ENCODE assay signal across 8 cellular contexts in genomic region chr3:121834079-121834730, GRCh38. TPM values are rescaled to one million over a fixed set of nuclear protein-coding genes. Genes with fewer than 3 reads are reported as not detected.
DNase-seq lines count a peak whose midpoint lies in the region; ATAC-seq and TF ChIP-seq lines count a peak whose summit lies in the region.

No MANE protein-coding gene starts in this region.

- H3K36me3 ChIP-seq in lung (ENCODE audit: control insufficient read depth in 2 of 2, insufficient read depth in 2 of 2, low read length in 2 of 2) (peaks cover 0 to 7% of the 10 kb centered on the region in 2 donors), upper lobe of left lung (peaks cover 0 to 9% (median 1%) of the 10 kb centered on the region in 4 donors)

- peaks cover 2% of the 10 kb centered on the region in 2 donors for H3K4me1 ChIP-seq in lung (ENCODE audit: control insufficient read depth in 2 of 2, insufficient read depth in 2 of 2, low read length in 2 of 2)
- H3K4me1 ChIP-seq in upper lobe of left lung, result peaks cover 12 to 22% (median 17%) of the 10 kb centered on the region in 4 donors

- H3K9me3 ChIP-seq in lung (ENCODE audit: control insufficient read depth in 2 of 2, insufficient read depth in 1 of 2, low read length in 1 of 2) (no peaks in the 10 kb centered on the region), upper lobe of left lung (no peaks in the 10 kb centered on the region)

- H3K27ac Mint-ChIP-seq in activated naive CD4-positive, alpha-beta T cell treated with anti-CD3 and anti-CD28 coated beads, Interleukin-2, amount 10 ng/mL, durations not matched to agents 7 days and 5 days, result peak overlapping the region; percentile 93

- ATAC-seq in lung (ENCODE audit: insufficient read depth, low FRiP score), result no peak
- ATAC-seq in upper lobe of left lung (ENCODE audit: low FRiP score in 2 of 2), result peak in 1 of 2 donors; percentile 6

- peak overlapping the region; percentile 91 for H3K4me3 Mint-ChIP-seq in activated naive CD4-positive, alpha-beta T cell treated with anti-CD3 and anti-CD28 coated beads, Interleukin-2, amount 10 ng/mL, durations not matched to agents 7 days and 5 days

- CTCF ChIA-PET in activated naive CD4-positive, alpha-beta T cell treated with anti-CD3 and anti-CD28 coated beads, Interleukin-2, amount 10 ng/mL, durations not matched to agents 7 days and 5 days (lab: Charles Lee), result interaction anchor here (0.9 kb wide), 1 partner anchor 267 kb away, joined by 4 read pairs; no protein-coding TSS in a partner anchor

- H3K27me3 ChIP-seq in lung (ENCODE audit: control insufficient read depth, insufficient read depth), result no peaks in the 10 kb centered on the region
- no peaks in the 10 kb centered on the region for H3K27me3 ChIP-seq in upper lobe of left lung

- DNase-seq in activated naive CD4-positive, alpha-beta T cell treated with anti-CD3 and anti-CD28 coated beads, Interleukin-2, amount 10 ng/mL, durations not matched to agents 7 days and 5 days, result no peak
- DNase-seq in activated naive CD4-positive, alpha-beta T cell treated with anti-CD3 and anti-CD28 coated beads, Interleukin-2, amount 50 U/mL, for 16 hours, result no peak
- DNase-seq in NOMO-1 treated with dmso at 0.1 percent for 144 hours (lab: John Stamatoyannopoulos, UW; ENCODE audit: unreplicated experiment), result peak; percentile 4
- DNase-seq in choroid plexus epithelial cell (ENCODE audit: low read depth), result peak; percentile 22
- no peak for DNase-seq in lung (ENCODE audit: low spot score)
- DNase-seq in upper lobe of left lung, result peak in 1 of 2 donors; percentile 5
- no peak for DNase-seq in NCI-H510A treated with DMSO at 0.1 percent for 48 hours (lab: John Stamatoyannopoulos, UW)
- no peak for DNase-seq in cerebellar nuclear complex (lab: John Stamatoyannopoulos, UW)

- 13 to 15% methylated on average over 18 of the region's 18 CpGs for whole genome bisulfite sequencing in lung, 2 donors
- 14 to 22% methylated on average over 18 of the region's 18 CpGs for WGBS in upper lobe of left lung, 2 donors

- H3K4me3 ChIP-seq in choroid plexus epithelial cell (ENCODE audit: low read depth, low read length) (peak overlapping the region; percentile 78), lung (peak overlapping the region; percentile 71), upper lobe of left lung (peak overlapping the region; percentile 65 to 82 (median 76))

- H3K9me3 Mint-ChIP-seq in activated naive CD4-positive, alpha-beta T cell treated with anti-CD3 and anti-CD28 coated beads, Interleukin-2, amount 10 ng/mL, durations not matched to agents 7 days and 5 days, result no peaks in the 10 kb centered on the region

- H3K27ac ChIP-seq in lung (ENCODE audit: low read depth in 1 of 2, low read length in 1 of 2) (peak overlapping the region in 1 of 2 donors; percentile 78), upper lobe of left lung (peak overlapping the region; percentile 82 to 90 (median 86))

- peaks cover 29% of the 10 kb centered on the region for H3K36me3 Mint-ChIP-seq in activated naive CD4-positive, alpha-beta T cell treated with anti-CD3 and anti-CD28 coated beads, Interleukin-2, amount 10 ng/mL, durations not matched to agents 7 days and 5 days

- no peak for TF ChIP-seq POLR2A in upper lobe of left lung (IDR thresholded peaks at IDR 0.05)

- H3K4me1 Mint-ChIP-seq in activated naive CD4-positive, alpha-beta T cell treated with anti-CD3 and anti-CD28 coated beads, Interleukin-2, amount 10 ng/mL, durations not matched to agents 7 days and 5 days, result peaks cover 47% of the 10 kb centered on the region

- H3K27me3 Mint-ChIP-seq in activated naive CD4-positive, alpha-beta T cell treated with anti-CD3 and anti-CD28 coated beads, Interleukin-2, amount 10 ng/mL, durations not matched to agents 7 days and 5 days, result no peaks in the 10 kb centered on the region

- TF ChIP-seq CTCF in choroid plexus epithelial cell (conservative IDR thresholded peaks at IDR 0.05; ENCODE audit: low read depth, low read length) (no peak), lung (IDR thresholded peaks at IDR 0.05; ENCODE audit: control extremely low read depth, extremely low read depth) (no peak), upper lobe of left lung (IDR thresholded peaks at IDR 0.05) (no peak)

- TF ChIP-seq EP300 in upper lobe of left lung (IDR thresholded peaks at IDR 0.05), result no peak

RNA-seq across cellular contexts. Expression of gene IQCB1, which starts 0.7 kb away (rescaled TPM):
- total RNA-seq in lung, result 10 to 100 TPM; 18.2 to 30.7 TPM
- 10 to 100 TPM; 11.7 to 12.0 TPM for polyA plus RNA-seq in lung
- 10 to 100 TPM; 11.4 to 43.1 (median 19.8) TPM for total RNA-seq in upper lobe of left lung

RNA-seq across cellular contexts. Expression of gene EAF2, which starts 0.8 kb away (rescaled TPM):
- total RNA-seq in lung (10 to 100 TPM in 1 of 2 donors, 1 to 10 TPM in 1; 7.8 to 16.5 TPM), upper lobe of left lung (10 to 100 TPM in 2 of 6 donors, 1 to 10 TPM in 4; 3.1 to 12.8 (median 7.4) TPM)
- polyA plus RNA-seq in lung, result 10 to 100 TPM in 1 of 2 donors, 1 to 10 TPM in 1; 4.8 to 11.7 TPM

RNA-seq across cellular contexts. Expression of gene SLC15A2, which starts 60.0 kb away (rescaled TPM):
- total RNA-seq in lung, result 10 to 100 TPM; 44.6 to 48.2 TPM
- polyA plus RNA-seq in lung, result 10 to 100 TPM in 1 of 2 donors, 1 to 10 TPM in 1; 8.5 to 13.6 TPM
- total RNA-seq in upper lobe of left lung, result 10 to 100 TPM; 25.1 to 72.4 (median 40.8) TPM

Comparison
In these comparisons a context has a peak if more than half of its experiments do, and no peak if none do; other contexts are left out.
1. DNase-seq: peak in NOMO-1 treated with dmso at 0.1 percent for 144 hours (single experiment) and choroid plexus epithelial cell (single experiment); none in activated naive CD4-positive, alpha-beta T cell treated with anti-CD3 and anti-CD28 coated beads, Interleukin-2, amount 10 ng/mL, durations not matched to agents 7 days and 5 days (single experiment), activated naive CD4-positive, alpha-beta T cell treated with anti-CD3 and anti-CD28 coated beads, Interleukin-2, amount 50 U/mL, for 16 hours (single experiment), lung (single experiment), NCI-H510A treated with DMSO at 0.1 percent for 48 hours (single experiment) and cerebellar nuclear complex (0 of 2).
2. Peak in every context shown above with its lines, with median percentiles within 50 percentile points of each other: H3K4me3 ChIP-seq.